In the genomic region with DNA sequence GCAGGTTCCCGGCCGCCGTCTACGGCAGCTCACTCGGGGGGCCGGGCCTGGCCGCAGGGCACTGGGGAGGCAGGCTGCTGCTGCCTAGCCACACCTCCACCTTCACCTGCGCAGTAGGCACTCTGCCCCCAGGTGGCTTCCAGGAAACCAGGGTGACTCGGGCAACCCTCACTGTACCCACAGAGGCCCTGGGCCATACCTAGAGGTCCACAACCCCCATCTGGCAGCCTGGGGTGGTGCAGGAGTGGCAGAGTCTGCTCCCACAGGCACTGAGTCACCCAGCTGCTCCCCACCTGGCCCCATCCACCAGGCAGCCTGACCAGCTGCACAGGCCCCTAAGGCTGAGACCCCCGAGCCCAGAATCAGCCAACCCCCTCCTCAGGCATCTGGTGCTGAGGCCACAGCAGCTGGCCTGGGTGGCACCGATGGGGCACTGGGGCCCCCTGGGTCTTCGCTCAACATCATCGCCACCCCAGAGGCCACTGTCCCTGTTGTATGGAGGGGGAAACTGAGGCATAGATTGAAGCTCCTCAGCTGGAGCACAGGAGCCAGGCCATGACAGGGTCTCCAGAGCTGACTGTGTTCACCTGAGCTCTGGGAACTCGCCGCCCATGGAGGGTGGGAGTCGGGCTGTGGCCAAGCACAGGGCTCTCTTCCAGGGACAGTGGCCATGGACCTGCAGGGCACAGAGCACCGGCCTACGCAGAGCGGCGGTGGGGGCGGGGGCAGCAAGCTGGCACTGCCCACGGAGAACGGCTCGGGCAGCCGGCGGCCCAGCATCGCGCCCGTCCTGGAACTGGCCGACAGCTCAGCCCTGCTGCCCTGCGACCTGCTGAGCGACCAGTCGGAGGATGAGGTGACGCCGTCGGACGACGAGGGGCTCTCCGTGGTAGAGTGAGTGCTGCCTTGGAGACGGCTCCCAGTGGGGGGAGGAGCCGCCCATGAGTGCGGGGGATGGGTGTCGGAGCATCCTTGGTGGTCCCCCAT, we compare ENCODE assay signal across 29 cellular contexts.
DNase-seq lines count a peak whose midpoint lies in the region; ATAC-seq, FAIRE-seq and TF ChIP-seq lines count a peak whose summit lies in the region.
"Had no signal": no experiment of that assay in that cellular context is flagged by ENCODE, and none has a peak within 500 bp of the region (broad histone marks: within the 10 kb centered on the region; RNA-seq: fewer than 3 reads in every experiment).

No MANE protein-coding gene starts in this region.

- H3K4me3 Mint-ChIP-seq in T-helper 17 cell, result no peak overlapping the region
- H3K4me3 Mint-ChIP-seq: activated CD8-positive, alpha-beta memory T cell treated with anti-CD3 and anti-CD28 coated beads, Interleukin-2, amount 10 ng/mL, durations not matched to agents 7 days and 5 days; activated naive CD8-positive, alpha-beta T cell treated with anti-CD3 and anti-CD28 coated beads for 36 hours; CD4-positive, CD25-positive, alpha-beta regulatory T cell; IgD-negative memory B cell; nephron; stimulated activated effector memory CD8-positive, alpha-beta T cell treated with anti-CD3 and anti-CD28 coated beads, Interleukin-12 subunit alpha, Interleukin-12 subunit beta, amount 100 ng/mL, for 72 hours; T-cell had no signal

- peaks cover 8% of the 10 kb centered on the region for H3K27me3 Mint-ChIP-seq in T-helper 17 cell
- H3K27me3 Mint-ChIP-seq: activated CD8-positive, alpha-beta memory T cell treated with anti-CD3 and anti-CD28 coated beads, Interleukin-2, amount 10 ng/mL, durations not matched to agents 7 days and 5 days; activated naive CD8-positive, alpha-beta T cell treated with anti-CD3 and anti-CD28 coated beads for 36 hours; CD4-positive, CD25-positive, alpha-beta regulatory T cell; IgD-negative memory B cell had no signal

- H3K27me3 ChIP-seq in SJCRH30, result no peaks in the 10 kb centered on the region
- H3K27me3 ChIP-seq: foreskin keratinocyte, pancreas, right atrium auricular region, SJSA1 had no signal

- H3K27ac ChIP-seq in A549, result no peak overlapping the region
- no peak overlapping the region for H3K27ac ChIP-seq in SJCRH30
- H3K27ac ChIP-seq: foreskin keratinocyte, pancreas, right atrium auricular region, SJSA1, suprapubic skin had no signal

- peak; percentile 22 to 47; a peak in 4 of 6 replicates for ATAC-seq in A549
- no peak for ATAC-seq in T-helper 17 cell
- ATAC-seq: activated CD8-positive, alpha-beta memory T cell treated with anti-CD3 and anti-CD28 coated beads, Interleukin-2, amount 10 ng/mL, durations not matched to agents 7 days and 5 days; esophagus mucosa; foreskin keratinocyte; pancreas; stimulated activated effector memory CD8-positive, alpha-beta T cell treated with anti-CD3 and anti-CD28 coated beads, Interleukin-12 subunit alpha, Interleukin-12 subunit beta, amount 100 ng/mL, for 72 hours; T-cell had no signal

- TF ChIP-seq POLR2A in A549 (IDR thresholded peaks at IDR 0.05; ENCODE audit: low read length), result no peak

- DNase-seq in 8988T, result peak; percentile 83
- DNase-seq in A549 (ENCODE audit: low read depth in 1 of 2, low spot score in 1 of 2), result peak in 1 of 2 experiments; percentile 39
- DNase-seq in NAMALWA (ENCODE audit: low spot score), result peak; percentile 35
- peak; percentile 16 for DNase-seq in germinal center (ENCODE audit: low spot score)
- no peak for DNase-seq in NOMO-1 (lab: John Stamatoyannopoulos, UW; ENCODE audit: unreplicated experiment in 2 of 2)
- no peak for DNase-seq in SJCRH30
- no peak for DNase-seq in T-helper 17 cell
- DNase-seq: activated CD4-positive, alpha-beta T cell treated with anti-CD3 and anti-CD28 coated beads for 1 hour; activated CD8-positive, alpha-beta memory T cell treated with anti-CD3 and anti-CD28 coated beads, Interleukin-2, amount 10 ng/mL, durations not matched to agents 7 days and 5 days; activated naive CD8-positive, alpha-beta T cell treated with anti-CD3 and anti-CD28 coated beads for 36 hours; aorta; CD4-positive, CD25-positive, alpha-beta regulatory T cell; cortex of kidney; EL; foreskin keratinocyte; NCI-H1105; NCI-H2029; NCI-H526 treated with DMSO at 0.1 percent for 48 hours; pancreas; stimulated activated CD4-positive, alpha-beta T cell treated with anti-CD3 and anti-CD28 coated beads, Interleukin-4, amount 100 ng/mL, for 1 hour; T-cell had no signal

- H3K9me3 ChIP-seq in A549, result no peaks in the 10 kb centered on the region
- H3K9me3 ChIP-seq in SJCRH30 (replicated peaks), result no peaks in the 10 kb centered on the region
- no peaks in the 10 kb centered on the region for H3K9me3 ChIP-seq in T-helper 17 cell (ENCODE audit: control insufficient read depth, low read length, poor library complexity, severe bottlenecking)
- H3K9me3 ChIP-seq: pancreas, right atrium auricular region, SJSA1, suprapubic skin had no signal

- CTCF ChIA-PET in A549 (lab: Yijun Ruan, JAX), result interaction anchor here (1.0 to 1.6 kb wide), 2 partner anchors 19 to 65 kb away, joined by 3 read pairs; no protein-coding TSS in a partner anchor

- 72% methylated on average over 30 of the region's 43 CpGs for WGBS in A549 (ENCODE audit: missing lambda C conversion rate)

- no peak for TF ChIP-seq RAD21 in A549 (conservative IDR thresholded peaks at IDR 0.05 in 1 of 2, IDR thresholded peaks at IDR 0.05 in 1 of 2)

- H3K4me3 ChIP-seq in A549 (no peak overlapping the region), SJCRH30 (no peak overlapping the region)
- H3K4me3 ChIP-seq: pancreas, right atrium auricular region, SJSA1, suprapubic skin had no signal

- H3K36me3 Mint-ChIP-seq in T-helper 17 cell (ENCODE audit: low read depth), result peaks cover 5% of the 10 kb centered on the region
- H3K36me3 Mint-ChIP-seq: activated CD8-positive, alpha-beta memory T cell treated with anti-CD3 and anti-CD28 coated beads, Interleukin-2, amount 10 ng/mL, durations not matched to agents 7 days and 5 days; activated naive CD8-positive, alpha-beta T cell treated with anti-CD3 and anti-CD28 coated beads for 36 hours; CD4-positive, CD25-positive, alpha-beta regulatory T cell; IgD-negative memory B cell; stimulated activated effector memory CD8-positive, alpha-beta T cell treated with anti-CD3 and anti-CD28 coated beads, Interleukin-12 subunit alpha, Interleukin-12 subunit beta, amount 100 ng/mL, for 72 hours; T-cell had no signal

- FAIRE-seq in A549 (lab: Jason Lieb, UNC), result no peak
- FAIRE-seq: D721Med, pancreas had no signal

- no peak overlapping the region for H3K4me2 ChIP-seq in A549

- TF ChIP-seq EP300 in A549 (IDR thresholded peaks at IDR 0.05), result no peak

- TF ChIP-seq CTCF in A549 (IDR thresholded peaks at IDR 0.05), result no peak

- POLR2A ChIA-PET in A549 (lab: Yijun Ruan, JAX), result no interaction called here

- no peaks in the 10 kb centered on the region for H3K4me1 ChIP-seq in A549
- H3K4me1 ChIP-seq in SJCRH30, result no peaks in the 10 kb centered on the region
- H3K4me1 ChIP-seq: foreskin keratinocyte, pancreas, right atrium auricular region, SJSA1, suprapubic skin had no signal

- H3K27ac Mint-ChIP-seq in T-helper 17 cell, result no peak overlapping the region
- H3K27ac Mint-ChIP-seq: activated CD8-positive, alpha-beta memory T cell treated with anti-CD3 and anti-CD28 coated beads, Interleukin-2, amount 10 ng/mL, durations not matched to agents 7 days and 5 days; activated naive CD8-positive, alpha-beta T cell treated with anti-CD3 and anti-CD28 coated beads for 36 hours; CD4-positive, CD25-positive, alpha-beta regulatory T cell; IgD-negative memory B cell; nephron; stimulated activated effector memory CD8-positive, alpha-beta T cell treated with anti-CD3 and anti-CD28 coated beads, Interleukin-12 subunit alpha, Interleukin-12 subunit beta, amount 100 ng/mL, for 72 hours; T-cell had no signal

- peaks cover 6% of the 10 kb centered on the region for H3K4me1 Mint-ChIP-seq in T-helper 17 cell
- H3K4me1 Mint-ChIP-seq: activated CD8-positive, alpha-beta memory T cell treated with anti-CD3 and anti-CD28 coated beads, Interleukin-2, amount 10 ng/mL, durations not matched to agents 7 days and 5 days; activated naive CD8-positive, alpha-beta T cell treated with anti-CD3 and anti-CD28 coated beads for 36 hours; CD4-positive, CD25-positive, alpha-beta regulatory T cell; IgD-negative memory B cell; nephron; stimulated activated effector memory CD8-positive, alpha-beta T cell treated with anti-CD3 and anti-CD28 coated beads, Interleukin-12 subunit alpha, Interleukin-12 subunit beta, amount 100 ng/mL, for 72 hours; T-cell had no signal

- no peaks in the 10 kb centered on the region for H3K36me3 ChIP-seq in SJCRH30
- H3K36me3 ChIP-seq: pancreas, right atrium auricular region, SJSA1, suprapubic skin had no signal

TF ChIP-seq in A549, 52 proteins besides CTCF, POLR2A, EP300 and RAD21:
- TF ChIP-seq SREBF2 (IDR thresholded peaks at IDR 0.05) (no peak), NFE2L2 (conservative IDR thresholded peaks at IDR 0.05; ENCODE audit: low read length) (no peak), RCOR1 (IDR thresholded peaks at IDR 0.05; ENCODE audit: low read depth, low read length) (no peak), RNF2 (IDR thresholded peaks at IDR 0.05; ENCODE audit: borderline replicate concordance, low read depth) (no peak), JUNB (IDR thresholded peaks at IDR 0.05) (no peak)
- TF ChIP-seq, protein P1, sequence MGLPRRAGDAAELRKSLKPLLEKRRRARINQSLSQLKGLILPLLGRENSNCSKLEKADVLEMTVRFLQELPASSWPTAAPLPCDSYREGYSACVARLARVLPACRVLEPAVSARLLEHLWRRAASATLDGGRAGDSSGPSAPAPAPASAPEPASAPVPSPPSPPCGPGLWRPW (IDR thresholded peaks at IDR 0.05), result no peak

Comparison
In these comparisons a context has a peak if more than half of its experiments do, and no peak if none do; other contexts are left out.
1. DNase-seq: peak in 8988T (single experiment), NAMALWA (single experiment) and germinal center (single experiment); none in NOMO-1 (0 of 2), SJCRH30 (0 of 2) and T-helper 17 cell (0 of 3).